ENCODE assay signal across 1 cellular context in the genomic region with DNA sequence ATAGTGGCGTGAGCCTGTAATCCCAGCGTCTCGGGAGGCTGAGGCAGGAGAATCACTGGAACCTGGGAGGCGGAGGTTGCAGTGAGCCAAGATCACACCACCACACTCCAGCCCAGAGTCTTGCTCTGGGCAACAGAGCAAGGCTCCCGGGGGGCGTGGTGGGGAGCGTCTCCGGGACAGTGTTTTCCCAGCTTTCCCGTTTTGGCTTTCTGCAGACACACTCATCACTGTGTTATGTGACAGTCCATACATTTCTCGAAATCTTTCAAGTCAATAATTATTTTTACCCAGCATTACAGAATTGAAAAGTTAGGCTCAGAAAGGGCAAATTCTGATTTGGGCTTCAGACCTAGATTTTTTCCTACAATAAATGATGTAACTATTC.
TF ChIP-seq lines count a peak whose summit lies in the region.

No MANE protein-coding gene starts in this region.

TF ChIP-seq in IMR-90, 13 proteins besides CTCF, POLR2A, EP300 and RAD21 (continued from another document):
- TF ChIP-seq MAZ (IDR thresholded peaks at IDR 0.05; ENCODE audit: borderline replicate concordance, low read depth, low read length) (no peak), MXI1 (IDR thresholded peaks at IDR 0.05; ENCODE audit: borderline replicate concordance, low read depth, low read length) (no peak), NFE2L2 (IDR thresholded peaks at IDR 0.05; ENCODE audit: low read depth, low read length) (no peak), USF2 (IDR thresholded peaks at IDR 0.05; ENCODE audit: low read depth, low read length) (no peak), SMC3 (IDR thresholded peaks at IDR 0.05; ENCODE audit: low read depth, low read length) (no peak)
